In the genomic region with DNA sequence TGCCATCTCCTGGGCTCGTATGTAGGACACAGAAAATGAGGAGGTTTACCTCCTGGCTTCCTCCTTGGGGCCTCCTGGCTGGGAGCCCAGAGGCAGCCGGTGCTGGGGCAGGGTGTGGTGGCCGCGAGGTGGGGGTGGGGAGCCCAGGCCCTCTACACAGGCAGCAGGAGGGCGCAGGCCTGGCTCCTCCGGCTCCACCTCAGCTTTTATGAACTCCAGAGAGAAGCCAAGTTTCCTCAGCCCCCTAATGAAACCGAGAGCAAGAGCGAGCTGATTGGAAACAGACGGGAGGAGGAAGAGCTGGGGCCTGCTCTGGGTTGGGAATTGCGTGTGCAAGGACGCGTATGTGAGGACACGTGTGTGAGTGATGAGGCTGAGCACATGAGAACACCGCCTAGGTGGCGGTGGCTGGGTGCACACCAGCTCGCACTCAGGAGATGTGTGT, we compare ENCODE assay signal across 11 cellular contexts. TPM values are rescaled to one million over a fixed set of nuclear protein-coding genes. Genes with fewer than 3 reads are reported as not detected.
DNase-seq lines count a peak whose midpoint lies in the region; ATAC-seq and TF ChIP-seq lines count a peak whose summit lies in the region.
"Had no signal": no experiment of that assay in that cellular context is flagged by ENCODE, and none has a peak within 500 bp of the region (broad histone marks: within the 10 kb centered on the region; RNA-seq: fewer than 3 reads in every experiment).

No MANE protein-coding gene starts in this region.

- TF ChIP-seq CTCF in brain (conservative IDR thresholded peaks at IDR 0.05) (no peak), left lung (IDR thresholded peaks at IDR 0.05) (no peak), endothelial cell (IDR thresholded peaks at IDR 0.05; ENCODE audit: unreplicated experiment) (no peak)

- H3K4me3 ChIP-seq in left lung, result no peak overlapping the region
- no peak overlapping the region for H3K4me3 ChIP-seq in HAP-1

- H3K9me3 Mint-ChIP-seq in brain (no peaks in the 10 kb centered on the region), endothelial cell (ENCODE audit: unreplicated experiment) (no peaks in the 10 kb centered on the region)
- H3K9me3 Mint-ChIP-seq: naive B cell had no signal

- peak overlapping the region; percentile 47 to 65 for H3K27ac ChIP-seq in left lung

- H3K27me3 ChIP-seq in left lung (no peaks in the 10 kb centered on the region), HAP-1 (ENCODE audit: low read depth) (no peaks in the 10 kb centered on the region)

- in situ Hi-C loops in HAP-1 (cut with MboI; ENCODE audit: low sequenced_read_pairs), result no loop called here

- H3K9me3 ChIP-seq in left lung (no peaks in the 10 kb centered on the region), HAP-1 (no peaks in the 10 kb centered on the region)

- DNase-seq in Right ventricle myocardium inferior (ENCODE audit: missing footprints), result peak; percentile 77
- DNase-seq in cardiac septum (ENCODE audit: low spot score), result no peak
- DNase-seq in left lung, result no peak
- no peak for DNase-seq in HAP-1 (ENCODE audit: low spot score in 2 of 2)
- DNase-seq in hepatic stellate cell (ENCODE audit: low spot score), result no peak
- no peak for DNase-seq in endothelial cell (ENCODE audit: low spot score)
- DNase-seq: Karpas-422, naive B cell, T-helper 9 cell had no signal

- H3K4me1 Mint-ChIP-seq in brain (peaks cover 73% of the 10 kb centered on the region), endothelial cell (ENCODE audit: unreplicated experiment) (peaks cover 6% of the 10 kb centered on the region)
- H3K4me1 Mint-ChIP-seq: naive B cell had no signal

- ATAC-seq in Right ventricle myocardium inferior, result peak; percentile 29
- peak; percentile 70 for ATAC-seq in left lung
- ATAC-seq in GM21723 (IDR thresholded peaks at IDR 0.05; ENCODE audit: unreplicated experiment), result no peak

- H3K4me1 ChIP-seq in left lung, result peaks cover 20 to 41% of the 10 kb centered on the region in 2 donors
- no peaks in the 10 kb centered on the region for H3K4me1 ChIP-seq in HAP-1

- H3K36me3 Mint-ChIP-seq in brain (no peaks in the 10 kb centered on the region), endothelial cell (ENCODE audit: low read depth, unreplicated experiment) (peaks cover 11% of the 10 kb centered on the region)
- H3K36me3 Mint-ChIP-seq: naive B cell had no signal

- H3K4me3 Mint-ChIP-seq in brain (peak overlapping the region in 1 of 5 experiments; percentile 44), endothelial cell (ENCODE audit: unreplicated experiment) (no peak overlapping the region)
- H3K4me3 Mint-ChIP-seq: naive B cell had no signal

- H3K27ac Mint-ChIP-seq in brain (peak overlapping the region; percentile 87 to 99 (median 95)), endothelial cell (ENCODE audit: unreplicated experiment) (no peak overlapping the region)

- peaks cover 11% of the 10 kb centered on the region for H3K27me3 Mint-ChIP-seq in brain
- peaks cover 6% of the 10 kb centered on the region for H3K27me3 Mint-ChIP-seq in endothelial cell (ENCODE audit: unreplicated experiment)

- H3K36me3 ChIP-seq in left lung, result peaks cover 0 to 33% of the 10 kb centered on the region in 2 donors
- H3K36me3 ChIP-seq in HAP-1 (replicated peaks), result no peaks in the 10 kb centered on the region; the same call in 1 of the 2 replicates

- intact Hi-C loops in Right ventricle myocardium inferior (cut with DNase I) (no loop called here), cardiac septum (cut with DNase I) (no loop called here), left lung (cut with DNase I) (no loop called here)

RNA-seq across cellular contexts. Expression of gene LYL1, which starts 23.1 kb away (rescaled TPM):
- 9.4 TPM for total RNA-seq in Right ventricle myocardium inferior
- 9.4 TPM for total RNA-seq in cardiac septum
- 2.3 TPM for polyA plus RNA-seq in brain (ENCODE audit: insufficient read depth, low read depth, low replicate concordance)
- total RNA-seq in left lung, result 10 to 100 TPM; 15.4 to 32.9 TPM
- 68.6 TPM for total RNA-seq in endothelial cell (ENCODE audit: unreplicated experiment)

RNA-seq across cellular contexts. Expression of gene TRMT1, which starts 37.0 kb away (rescaled TPM):
- 21.1 TPM for total RNA-seq in Right ventricle myocardium inferior
- 17.5 TPM for total RNA-seq in cardiac septum
- 25.9 TPM for polyA plus RNA-seq in brain (ENCODE audit: insufficient read depth, low read depth, low replicate concordance)
- 10 to 100 TPM; 24.2 to 46.2 TPM for total RNA-seq in left lung
- 54.2 TPM for total RNA-seq in endothelial cell (ENCODE audit: unreplicated experiment)

RNA-seq across cellular contexts. Expression of gene NACC1, which starts 38.5 kb away (rescaled TPM):
- total RNA-seq in Right ventricle myocardium inferior, result 54.0 TPM
- 33.8 TPM for total RNA-seq in cardiac septum
- polyA plus RNA-seq in brain (ENCODE audit: insufficient read depth, low read depth, low replicate concordance), result 42.2 TPM
- 10 to 100 TPM; 65.1 to 92.5 TPM for total RNA-seq in left lung
- total RNA-seq in endothelial cell (ENCODE audit: unreplicated experiment), result 112 TPM
